ENCODE assay signal across 8 cellular contexts in genomic region chr11:46593550-46594382, GRCh38. TPM values are rescaled to one million over a fixed set of nuclear protein-coding genes. Genes with fewer than 3 reads are reported as not detected.
A peak's percentile ranks its signal among the peaks of the same experiment; 100 is the strongest.
DNase-seq lines count a peak whose midpoint lies in the region; ATAC-seq and TF ChIP-seq lines count a peak whose summit lies in the region.

A gene with protein sequence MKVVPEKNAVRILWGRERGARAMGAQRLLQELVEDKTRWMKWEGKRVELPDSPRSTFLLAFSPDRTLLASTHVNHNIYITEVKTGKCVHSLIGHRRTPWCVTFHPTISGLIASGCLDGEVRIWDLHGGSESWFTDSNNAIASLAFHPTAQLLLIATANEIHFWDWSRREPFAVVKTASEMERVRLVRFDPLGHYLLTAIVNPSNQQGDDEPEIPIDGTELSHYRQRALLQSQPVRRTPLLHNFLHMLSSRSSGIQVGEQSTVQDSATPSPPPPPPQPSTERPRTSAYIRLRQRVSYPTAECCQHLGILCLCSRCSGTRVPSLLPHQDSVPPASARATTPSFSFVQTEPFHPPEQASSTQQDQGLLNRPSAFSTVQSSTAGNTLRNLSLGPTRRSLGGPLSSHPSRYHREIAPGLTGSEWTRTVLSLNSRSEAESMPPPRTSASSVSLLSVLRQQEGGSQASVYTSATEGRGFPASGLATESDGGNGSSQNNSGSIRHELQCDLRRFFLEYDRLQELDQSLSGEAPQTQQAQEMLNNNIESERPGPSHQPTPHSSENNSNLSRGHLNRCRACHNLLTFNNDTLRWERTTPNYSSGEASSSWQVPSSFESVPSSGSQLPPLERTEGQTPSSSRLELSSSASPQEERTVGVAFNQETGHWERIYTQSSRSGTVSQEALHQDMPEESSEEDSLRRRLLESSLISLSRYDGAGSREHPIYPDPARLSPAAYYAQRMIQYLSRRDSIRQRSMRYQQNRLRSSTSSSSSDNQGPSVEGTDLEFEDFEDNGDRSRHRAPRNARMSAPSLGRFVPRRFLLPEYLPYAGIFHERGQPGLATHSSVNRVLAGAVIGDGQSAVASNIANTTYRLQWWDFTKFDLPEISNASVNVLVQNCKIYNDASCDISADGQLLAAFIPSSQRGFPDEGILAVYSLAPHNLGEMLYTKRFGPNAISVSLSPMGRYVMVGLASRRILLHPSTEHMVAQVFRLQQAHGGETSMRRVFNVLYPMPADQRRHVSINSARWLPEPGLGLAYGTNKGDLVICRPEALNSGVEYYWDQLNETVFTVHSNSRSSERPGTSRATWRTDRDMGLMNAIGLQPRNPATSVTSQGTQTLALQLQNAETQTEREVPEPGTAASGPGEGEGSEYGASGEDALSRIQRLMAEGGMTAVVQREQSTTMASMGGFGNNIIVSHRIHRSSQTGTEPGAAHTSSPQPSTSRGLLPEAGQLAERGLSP (N-terminal part only) (minus strand): TSS chr11:46594023. CDS start chr11:46548380, 45,643 bp downstream.

- ATAC-seq in GM21576 (IDR thresholded peaks at IDR 0.05; ENCODE audit: unreplicated experiment) (peak; percentile 73), esophagus mucosa (peak; percentile 88)

- H3K36me3 ChIP-seq in muscle layer of colon (ENCODE audit: insufficient read depth, low read length) = no peaks in the 10 kb centered on the region

- H3K27ac Mint-ChIP-seq in activated T-cell treated with anti-CD3 and anti-CD28 coated beads, Interleukin-2, amount 50 U/mL, for 24 hours = peak within 1 kb of the TSS; percentile 95

- peaks cover 30% of the 10 kb centered on the region for H3K4me1 ChIP-seq in muscle layer of colon (ENCODE audit: insufficient read depth, low read length)

- H3K4me3 ChIP-seq in Jurkat, Clone E6-1 (ENCODE audit: low read length) = peak within 1 kb of the TSS; percentile 77
- peak within 1 kb of the TSS; percentile 78 to 83 for H3K4me3 ChIP-seq in muscle layer of colon (ENCODE audit: low read depth in 1 of 2, low read length in 2 of 2)

- peaks cover 48% of the 10 kb centered on the region for H3K4me1 Mint-ChIP-seq in activated T-cell treated with anti-CD3 and anti-CD28 coated beads, Interleukin-2, amount 50 U/mL, for 24 hours (ENCODE audit: low read depth)

- peak within 1 kb of the TSS; percentile 81 for H3K9ac ChIP-seq in muscle layer of colon (ENCODE audit: low read length)

- no peaks in the 10 kb centered on the region for H3K9me3 Mint-ChIP-seq in activated T-cell treated with anti-CD3 and anti-CD28 coated beads, Interleukin-2, amount 50 U/mL, for 24 hours

- no peaks in the 10 kb centered on the region for H3K27me3 ChIP-seq in muscle layer of colon (ENCODE audit: control insufficient read depth in 1 of 2, insufficient read depth in 2 of 2, low read length in 2 of 2)

- peak; percentile 78 for DNase-seq in DMS153 (lab: John Stamatoyannopoulos, UW)
- DNase-seq in Jurkat, Clone E6-1 (ENCODE audit: low read depth, low spot score) = peak; percentile 94
- DNase-seq in activated T-cell treated with anti-CD3 and anti-CD28 coated beads, Interleukin-2, amount 50 U/mL, for 24 hours = peak; percentile 90
- DNase-seq in stimulated activated CD8-positive, alpha-beta memory T cell treated with anti-CD3 and anti-CD28 coated beads, Interleukin-7, amount 100 ng/mL, for 1 hour (ENCODE audit: low read depth in 2 of 2) = peak; percentile 58 to 67

- peak within 1 kb of the TSS; percentile 99 for H3K4me3 Mint-ChIP-seq in activated T-cell treated with anti-CD3 and anti-CD28 coated beads, Interleukin-2, amount 50 U/mL, for 24 hours

- H3K36me3 Mint-ChIP-seq in activated T-cell treated with anti-CD3 and anti-CD28 coated beads, Interleukin-2, amount 50 U/mL, for 24 hours (ENCODE audit: low read depth) = peaks cover 28% of the 10 kb centered on the region

- H3K27me3 Mint-ChIP-seq in activated T-cell treated with anti-CD3 and anti-CD28 coated beads, Interleukin-2, amount 50 U/mL, for 24 hours = no peaks in the 10 kb centered on the region

- no peaks in the 10 kb centered on the region for H3K9me3 ChIP-seq in muscle layer of colon (ENCODE audit: low read length)

- peak within 1 kb of the TSS; percentile 86 for H3K27ac ChIP-seq in muscle layer of colon (ENCODE audit: low read depth, low read length)

TF ChIP-seq in PFSK-1, 5 proteins besides CTCF, POLR2A, EP300 and RAD21:
- peak; percentile 59 for TF ChIP-seq FOXP2 (optimal IDR thresholded peaks at IDR 0.05; ENCODE audit: borderline replicate concordance, extremely low read depth, extremely low read length, insufficient read depth)
- peak; percentile 86; the same call in 1 of the 2 replicates for TF ChIP-seq TAF1 (IDR thresholded peaks at IDR 0.05; ENCODE audit: borderline replicate concordance, insufficient read depth, low read length)
- TF ChIP-seq POLR2AphosphoS5 (IDR thresholded peaks at IDR 0.05; ENCODE audit: low read depth, low read length) = peak; percentile 84
- TF ChIP-seq SIN3A (IDR thresholded peaks at IDR 0.05; ENCODE audit: borderline replicate concordance, insufficient read depth, low read length) = peak; percentile 91
- TF ChIP-seq REST (IDR thresholded peaks at IDR 0.05; ENCODE audit: insufficient read depth in 1 of 2, low read depth in 2 of 2, low read length in 2 of 2) = 0 out of 4 replicates have a peak, but pooled peaks of 1 of the 2 experiments have one; percentile 62

RNA-seq across cellular contexts. Expression of the gene that starts here (rescaled TPM):
- polyA plus RNA-seq in Jurkat, Clone E6-1 (2012; ENCODE audit: insufficient read depth, insufficient read length) = 15.4 TPM
- 40.8 TPM for polyA plus RNA-seq in PFSK-1 (2012; ENCODE audit: insufficient read length, low read depth)
- 16.8 TPM for total RNA-seq in esophagus mucosa

Comparison
In these comparisons a context has a peak if more than half of its experiments do, and no peak if none do; other contexts are left out.
1. Peak in every context shown above with its lines: DNase-seq, ATAC-seq, H3K4me3 ChIP-seq and H3K27ac ChIP-seq.